8 cellular contexts compared by ENCODE assay signal in genomic region chr7:155598810-155599210, GRCh38. TPM values are rescaled to one million over a fixed set of nuclear protein-coding genes. Genes with fewer than 3 reads are reported as not detected.
DNase-seq lines count a peak whose midpoint lies in the region; ATAC-seq and TF ChIP-seq lines count a peak whose summit lies in the region.

No MANE protein-coding gene starts in this region.

- peaks cover 34% of the 10 kb centered on the region for H3K27me3 Mint-ChIP-seq in activated T-helper 17 cell treated with anti-CD3 and anti-CD28 coated beads, Interleukin-2, amount 50 U/mL, for 72 hours

- H3K4me3 Mint-ChIP-seq in activated T-helper 17 cell treated with anti-CD3 and anti-CD28 coated beads, Interleukin-2, amount 50 U/mL, for 72 hours, result no peak overlapping the region

- H3K36me3 ChIP-seq in neutrophil, result no peaks in the 10 kb centered on the region

- no peak overlapping the region for H3K27ac Mint-ChIP-seq in activated T-helper 17 cell treated with anti-CD3 and anti-CD28 coated beads, Interleukin-2, amount 50 U/mL, for 72 hours

- no peaks in the 10 kb centered on the region for H3K27me3 ChIP-seq in neutrophil

- ATAC-seq in activated T-helper 17 cell treated with anti-CD3 and anti-CD28 coated beads, Interleukin-2, amount 50 U/mL, for 72 hours (replicated peaks), result peak; percentile 75

- H3K9me3 Mint-ChIP-seq in activated T-helper 17 cell treated with anti-CD3 and anti-CD28 coated beads, Interleukin-2, amount 50 U/mL, for 72 hours, result no peaks in the 10 kb centered on the region

- peak; percentile 28 to 56 for DNase-seq in AML-193 (lab: John Stamatoyannopoulos, UW)
- peak; percentile 86 for DNase-seq in GM19240 (ENCODE audit: insufficient read length, low spot score)
- DNase-seq in KBM-7, result peak; percentile 87
- DNase-seq in RKO (ENCODE audit: low spot score), result peak; percentile 69
- peak; percentile 75 for DNase-seq in fibroblast of the aortic adventitia (ENCODE audit: low read depth)
- peak; percentile 31 for DNase-seq in stromal cell of bone marrow (ENCODE audit: low read depth)

- TF ChIP-seq CTCF in fibroblast of the aortic adventitia (IDR thresholded peaks at IDR 0.05; ENCODE audit: insufficient read depth, low read length), result peak; percentile 99
- TF ChIP-seq CTCF in neutrophil (IDR thresholded peaks at IDR 0.05), result peak; percentile 98

- peak overlapping the region; percentile 37 for H3K27ac ChIP-seq in neutrophil

- H3K36me3 Mint-ChIP-seq in activated T-helper 17 cell treated with anti-CD3 and anti-CD28 coated beads, Interleukin-2, amount 50 U/mL, for 72 hours (ENCODE audit: low read depth), result no peaks in the 10 kb centered on the region

- H3K4me1 ChIP-seq in neutrophil (ENCODE audit: control insufficient read depth in 1 of 2, insufficient read depth in 1 of 2, low read depth in 1 of 2, low read length in 1 of 2), result peaks cover 49 to 60% of the 10 kb centered on the region in 2 experiments

- no peaks in the 10 kb centered on the region for H3K4me1 Mint-ChIP-seq in activated T-helper 17 cell treated with anti-CD3 and anti-CD28 coated beads, Interleukin-2, amount 50 U/mL, for 72 hours

- H3K4me3 ChIP-seq in fibroblast of the aortic adventitia (ENCODE audit: low read depth, low read length), result no peak overlapping the region
- peak overlapping the region in 1 of 2 experiments; percentile 19 for H3K4me3 ChIP-seq in neutrophil (ENCODE audit: low read depth in 1 of 2, low read length in 1 of 2)

- in situ Hi-C loops in KBM-7 (cut with MboI; ENCODE audit: low pct_unique_long_range_greater_than_20kb, low sequenced_read_pairs), result no loop called here

- H3K9me3 ChIP-seq in neutrophil, result no peaks in the 10 kb centered on the region

RNA-seq across cellular contexts. Expression of gene RBM33, which starts 45.7 kb away (rescaled TPM):
- 100 to 1,000 TPM in 1 of 2 donors, 10 to 100 TPM in 1; 79.6 to 114 TPM for total RNA-seq in activated T-helper 17 cell treated with anti-CD3 and anti-CD28 coated beads, Interleukin-2, amount 50 U/mL, for 72 hours
- 21.9 and 72.1 TPM in 2 replicates for total RNA-seq in fibroblast of the aortic adventitia (ENCODE audit: low replicate concordance)

RNA-seq across cellular contexts. Expression of gene CNPY1, which starts 52.5 kb away (rescaled TPM):
- not detected for total RNA-seq in activated T-helper 17 cell treated with anti-CD3 and anti-CD28 coated beads, Interleukin-2, amount 50 U/mL, for 72 hours
- not detected in 2 replicates for total RNA-seq in fibroblast of the aortic adventitia (ENCODE audit: low replicate concordance)

Comparison
In these comparisons a context has a peak if more than half of its experiments do, and no peak if none do; other contexts are left out.
1. DNase-seq: peak in every context shown above with its lines; median percentile 87 in KBM-7; 86 in GM19240; 75 in fibroblast of the aortic adventitia; 69 in RKO; 42 in AML-193; 31 in stromal cell of bone marrow.